Comparison of ENCODE assay signal across 8 cellular contexts in the genomic region with DNA sequence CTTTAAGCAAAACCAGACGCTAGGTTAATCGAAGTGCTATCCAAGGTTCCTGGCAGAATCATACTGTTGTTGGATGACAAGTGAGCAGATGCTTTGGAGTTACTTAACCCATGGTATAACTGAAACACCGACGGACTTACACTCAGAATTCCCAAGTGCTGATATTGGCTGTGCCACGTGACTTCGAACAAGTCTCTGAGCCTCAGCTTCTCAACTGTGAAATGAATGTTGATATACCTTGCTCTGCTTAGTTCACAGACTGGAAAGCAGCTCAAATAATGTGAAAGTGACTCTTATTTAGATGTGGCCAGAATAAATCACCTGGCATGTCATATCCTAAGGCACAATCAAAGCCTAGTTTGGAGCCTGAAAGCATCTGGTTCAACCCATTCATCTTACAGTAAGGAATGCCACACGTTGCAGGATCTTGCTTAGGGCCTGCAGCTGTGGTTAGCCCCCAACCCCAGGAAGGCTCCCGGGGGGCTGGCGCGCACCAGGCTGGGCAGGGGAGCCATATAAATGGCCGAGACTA. TPM values are rescaled to one million over a fixed set of nuclear protein-coding genes. Genes with fewer than 3 reads are reported as not detected.
DNase-seq lines count a peak whose midpoint lies in the region; ATAC-seq and TF ChIP-seq lines count a peak whose summit lies in the region.

No MANE protein-coding gene starts in this region.

- TF ChIP-seq CTCF in right atrium auricular region (IDR thresholded peaks at IDR 0.05) (no peak), lower lobe of right lung (IDR thresholded peaks at IDR 0.05) (no peak)

- WGBS in aorta, 2 donors = 12 to 16% methylated on average over 11 of the region's 11 CpGs

- H3K4me1 ChIP-seq in right atrium auricular region = peaks cover 0 to 35% of the 10 kb centered on the region in 2 donors
- peaks cover 34% of the 10 kb centered on the region for H3K4me1 ChIP-seq in lower lobe of right lung
- no peaks in the 10 kb centered on the region for H3K4me1 ChIP-seq in aorta (ENCODE audit: control insufficient read depth in 1 of 2, insufficient read depth in 2 of 2, low read length in 2 of 2)

- H3K9me3 ChIP-seq in right atrium auricular region (no peaks in the 10 kb centered on the region), lower lobe of right lung (no peaks in the 10 kb centered on the region), aorta (ENCODE audit: control insufficient read depth, low read length) (no peaks in the 10 kb centered on the region)

- ATAC-seq in left cardiac atrium (no peak), lower lobe of right lung (no peak), aorta (ENCODE audit: low FRiP score) (no peak), GM18909 (IDR thresholded peaks at IDR 0.05; ENCODE audit: poor library complexity, unreplicated experiment) (no peak)

- no peak for DNase-seq in right atrium auricular region (ENCODE audit: low spot score)
- no peak for DNase-seq in left cardiac atrium
- DNase-seq in astrocyte of the hippocampus (ENCODE audit: low read depth, low spot score) = peak; percentile 3
- DNase-seq in lower lobe of right lung = no peak
- no peak for DNase-seq in aorta
- no peak for DNase-seq in HT-29 (ENCODE audit: low spot score)
- DNase-seq in activated CD4-positive, alpha-beta T cell treated with anti-CD3 and anti-CD28 coated beads, Interleukin-2, amount 50 U/mL, for 4 hours = no peak

- H3K4me3 ChIP-seq in right atrium auricular region (peak overlapping the region; percentile 65 to 94), lower lobe of right lung (peak overlapping the region; percentile 84), aorta (ENCODE audit: low read length in 2 of 2) (peak overlapping the region; percentile 63 to 83)

- no peaks in the 10 kb centered on the region for H3K27me3 ChIP-seq in right atrium auricular region
- H3K27me3 ChIP-seq in lower lobe of right lung (ENCODE audit: low read depth) = no peaks in the 10 kb centered on the region
- H3K27me3 ChIP-seq in aorta (ENCODE audit: control insufficient read depth in 1 of 2, insufficient read depth in 2 of 2, low read length in 1 of 2) = no peaks in the 10 kb centered on the region

- peaks cover 12% of the 10 kb centered on the region for H3K36me3 ChIP-seq in right atrium auricular region
- peaks cover 13% of the 10 kb centered on the region for H3K36me3 ChIP-seq in lower lobe of right lung
- no peaks in the 10 kb centered on the region for H3K36me3 ChIP-seq in aorta (ENCODE audit: control insufficient read depth in 1 of 2, insufficient read depth in 2 of 2, low read length in 1 of 2)

- H3K27ac ChIP-seq in right atrium auricular region (peak overlapping the region; percentile 59 to 80), lower lobe of right lung (peak overlapping the region; percentile 61), aorta (ENCODE audit: low read depth in 1 of 2, low read length in 2 of 2) (no peak overlapping the region)

- intact Hi-C loops in left cardiac atrium (cut with DNase I) (no loop called here), lower lobe of right lung (cut with DNase I) (no loop called here), aorta (cut with DNase I) (no loop called here)

RNA-seq across cellular contexts. Expression of a gene that starts 0.8 kb away (rescaled TPM):
- total RNA-seq in right atrium auricular region (10 to 100 TPM; 11.3 to 11.5 TPM), left cardiac atrium (10 to 100 TPM; 11.7 to 14.3 TPM), lower lobe of right lung (13.4 TPM), aorta (10 to 100 TPM; 12.0 to 12.8 TPM)
- 1 to 10 TPM; 2.0 to 3.0 TPM for polyA plus RNA-seq in aorta
- 13.4 and 14.8 TPM in 2 replicates for total RNA-seq in HT-29 (2014; rRNA removed; shearing (Covaris generic))

RNA-seq across cellular contexts. Expression of a gene that starts 3.6 kb away (rescaled TPM):
- total RNA-seq in right atrium auricular region = 10 to 100 TPM; 25.4 to 30.1 TPM
- 10 to 100 TPM; 58.2 to 63.5 TPM for total RNA-seq in left cardiac atrium
- 31.2 TPM for total RNA-seq in lower lobe of right lung
- total RNA-seq in aorta = 10 to 100 TPM; 27.8 to 34.8 TPM
- polyA plus RNA-seq in aorta = 10 to 100 TPM; 27.9 to 34.9 TPM
- 24.1 and 31.5 TPM in 2 replicates for total RNA-seq in HT-29 (2014; rRNA removed; shearing (Covaris generic))

Comparison
In these comparisons a context has a peak if more than half of its experiments do, and no peak if none do; other contexts are left out.
1. H3K27ac ChIP-seq: peak in right atrium auricular region (2 of 2) and lower lobe of right lung (single experiment); none in aorta (0 of 2).
2. Peak in every context shown above with its lines, with median percentiles within 50 percentile points of each other: H3K4me3 ChIP-seq.